In genomic region chr3:179715582-179715981, GRCh38 we compare ENCODE assay signal across 19 cellular contexts.
DNase-seq lines count a peak whose midpoint lies in the region; ATAC-seq and TF ChIP-seq lines count a peak whose summit lies in the region.
"Had no signal": no experiment of that assay in that cellular context is flagged by ENCODE, and none has a peak within 500 bp of the region (broad histone marks: within the 10 kb centered on the region; RNA-seq: fewer than 3 reads in every experiment).

No MANE protein-coding gene starts in this region.

- no peak for TF ChIP-seq CTCF in hepatocyte (IDR thresholded peaks at IDR 0.05; ENCODE audit: poor library complexity)

- 98% methylated on average over 7 of the region's 7 CpGs for whole genome bisulfite sequencing in hepatocyte (ENCODE audit: low lambda C conversion rate, missing lambda C conversion rate)

- H3K27ac ChIP-seq in BLaER1 treated with 17β-estradiol and CSF1 and Interleukin-3, amounts not matched to agents 10 nM and 100 nM = peak overlapping the region in 6 of 11 experiments; percentile 1 to 59 (median 37); a peak in 6 of 22 replicates
- H3K27ac ChIP-seq in SJSA1 = peak overlapping the region; percentile 97
- H3K27ac ChIP-seq in Karpas-422 (ENCODE audit: low read length) = no peak overlapping the region
- H3K27ac ChIP-seq in hepatocyte = no peak overlapping the region

- no peak overlapping the region for H3K9ac ChIP-seq in BLaER1 treated with 17β-estradiol and CSF1 and Interleukin-3, amounts not matched to agents 10 nM and 100 nM
- no peak overlapping the region for H3K9ac ChIP-seq in Karpas-422 (ENCODE audit: low read length)

- no peak overlapping the region for H3K4me3 ChIP-seq in BLaER1 treated with 17β-estradiol and CSF1 and Interleukin-3, amounts not matched to agents 10 nM and 100 nM
- H3K4me3 ChIP-seq in SJSA1 (no peak overlapping the region), Karpas-422 (ENCODE audit: low read length) (no peak overlapping the region), hepatocyte (no peak overlapping the region)

- H3K4me1 ChIP-seq in BLaER1 treated with 17β-estradiol and CSF1 and Interleukin-3, amounts not matched to agents 10 nM and 100 nM = peaks cover 20 to 27% (median 22%) of the 10 kb centered on the region in 10 experiments
- H3K4me1 ChIP-seq in SJSA1 (replicated peaks) (peaks cover 55% of the 10 kb centered on the region), Karpas-422 (ENCODE audit: low read length) (no peaks in the 10 kb centered on the region), hepatocyte (ENCODE audit: insufficient read depth) (no peaks in the 10 kb centered on the region)

- H3K4me2 ChIP-seq in BLaER1 treated with 17β-estradiol and CSF1 and Interleukin-3, amounts not matched to agents 10 nM and 100 nM = peak overlapping the region in 8 of 11 experiments; percentile 32 to 57 (median 50); a peak in 10 of 22 replicates
- no peak overlapping the region for H3K4me2 ChIP-seq in Karpas-422 (ENCODE audit: low read depth, low read length, poor library complexity, severe bottlenecking)
- no peak overlapping the region for H3K4me2 ChIP-seq in hepatocyte

- no peaks in the 10 kb centered on the region for H3K9me3 ChIP-seq in BLaER1 treated with 17β-estradiol and CSF1 and Interleukin-3, amounts not matched to agents 10 nM and 100 nM (replicated peaks in 1 of 11)
- H3K9me3 ChIP-seq in SJSA1 (replicated peaks) = no peaks in the 10 kb centered on the region
- no peaks in the 10 kb centered on the region for H3K9me3 ChIP-seq in Karpas-422 (ENCODE audit: low read length)
- H3K9me3 ChIP-seq in hepatocyte (ENCODE audit: low read depth) = no peaks in the 10 kb centered on the region

- H2AFZ ChIP-seq in Karpas-422 (ENCODE audit: low read length) (no peak overlapping the region), hepatocyte (no peak overlapping the region)

- DNase-seq in SJSA1 (ENCODE audit: low read depth in 1 of 2, low spot score in 2 of 2) = peak in 1 of 2 experiments; percentile 58
- DNase-seq in fibroblast of gingiva (ENCODE audit: low read depth) = peak; percentile 30
- no peak for DNase-seq in sciatic nerve (ENCODE audit: low spot score)
- DNase-seq in activated T-cell treated with anti-CD3 and anti-CD28 coated beads for 4 hours = no peak
- no peak for DNase-seq in Karpas-422
- no peak for DNase-seq in putamen (ENCODE audit: low spot score)
- no peak for DNase-seq in hepatocyte (ENCODE audit: low spot score)
- DNase-seq: C1 segment of cervical spinal cord; DMS153; NCI-H1048; NCI-H146; NCI-H2081 treated with DMSO at 0.1 percent for 48 hours; NCI-H2227 treated with DMSO at 0.1 percent for 48 hours; NCI-H526; NK-92 treated with Interleukin-12 subunit alpha and Interleukin-12 subunit beta, amount 100 ng/mL, for 24 hours; OCI-M1; RPMI8226 had no signal

- peak; percentile 59 for ATAC-seq in sciatic nerve
- ATAC-seq: HCT116 had no signal

- intact Hi-C loops in sciatic nerve (cut with DNase I) = no loop called here

- H3K9me2 ChIP-seq in Karpas-422 (replicated peaks; ENCODE audit: insufficient read depth, low read length) (no peaks in the 10 kb centered on the region), hepatocyte (replicated peaks; ENCODE audit: insufficient read depth) (no peaks in the 10 kb centered on the region)

- H3K79me2 ChIP-seq in Karpas-422 (ENCODE audit: low read length) (peaks cover 58% of the 10 kb centered on the region), hepatocyte (no peaks in the 10 kb centered on the region)

- no peaks in the 10 kb centered on the region for H3K27me3 ChIP-seq in BLaER1 treated with 17β-estradiol and CSF1 and Interleukin-3, amounts not matched to agents 10 nM and 100 nM
- no peaks in the 10 kb centered on the region for H3K27me3 ChIP-seq in SJSA1 (replicated peaks)
- H3K27me3 ChIP-seq in Karpas-422 (ENCODE audit: low read length) = no peaks in the 10 kb centered on the region
- no peaks in the 10 kb centered on the region for H3K27me3 ChIP-seq in hepatocyte

- no peaks in the 10 kb centered on the region for H4K20me1 ChIP-seq in BLaER1 treated with 17β-estradiol and CSF1 and Interleukin-3, amounts not matched to agents 10 nM and 100 nM
- H4K20me1 ChIP-seq in Karpas-422 (ENCODE audit: insufficient read depth, low read depth, low read length) (0 out of 2 replicates have a peak, but pooled peaks cover 3% of the 10 kb centered on the region), hepatocyte (ENCODE audit: insufficient read depth, poor library complexity, severe bottlenecking) (no peaks in the 10 kb centered on the region)

- H3K36me3 ChIP-seq in BLaER1 treated with 17β-estradiol and CSF1 and Interleukin-3, amounts not matched to agents 10 nM and 100 nM = peaks cover 18 to 70% (median 56%) of the 10 kb centered on the region in 11 experiments; a peak in 21 of 22 replicates
- H3K36me3 ChIP-seq in SJSA1 (peaks cover 5% of the 10 kb centered on the region), Karpas-422 (ENCODE audit: insufficient read depth, low read length) (peaks cover 21% of the 10 kb centered on the region; the same call in 1 of the 2 replicates), hepatocyte (replicated peaks; ENCODE audit: insufficient read depth, low read depth) (no peaks in the 10 kb centered on the region)

Comparison
In these comparisons a context has a peak if more than half of its experiments do, and no peak if none do; other contexts are left out.
1. H3K27ac ChIP-seq: peak in BLaER1 treated with 17β-estradiol and CSF1 and Interleukin-3, amounts not matched to agents 10 nM and 100 nM (6 of 11) and SJSA1 (single experiment); none in Karpas-422 (single experiment) and hepatocyte (single experiment).
2. H3K4me2 ChIP-seq: peak in BLaER1 treated with 17β-estradiol and CSF1 and Interleukin-3, amounts not matched to agents 10 nM and 100 nM (8 of 11); none in Karpas-422 (single experiment) and hepatocyte (single experiment).